Comparison of ENCODE assay signal across 2 cellular contexts in the genomic region with DNA sequence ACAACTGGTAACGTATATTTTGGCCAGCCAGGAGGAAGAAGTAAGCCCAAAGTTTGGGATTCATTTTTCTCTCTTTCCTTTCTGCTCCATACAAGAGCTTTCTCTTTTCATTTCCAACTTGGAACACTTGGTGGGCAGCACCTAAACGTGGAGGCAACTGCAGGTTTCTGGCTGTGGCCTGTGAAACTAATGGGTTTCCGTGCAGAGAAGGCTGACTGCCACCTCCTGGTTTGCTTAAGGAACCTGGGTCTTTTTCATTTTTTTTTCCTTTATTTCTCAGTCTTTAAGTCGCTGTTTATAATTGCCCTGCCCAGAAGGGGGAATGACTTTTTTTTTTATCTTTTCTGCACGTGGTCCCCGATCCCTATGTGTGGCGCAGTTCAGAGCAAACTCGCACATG.
TF ChIP-seq lines count a peak whose summit lies in the region.

No MANE protein-coding gene starts in this region.

TF ChIP-seq in liver, 16 proteins besides CTCF, POLR2A, EP300 and RAD21:
- TF ChIP-seq, protein P1, sequence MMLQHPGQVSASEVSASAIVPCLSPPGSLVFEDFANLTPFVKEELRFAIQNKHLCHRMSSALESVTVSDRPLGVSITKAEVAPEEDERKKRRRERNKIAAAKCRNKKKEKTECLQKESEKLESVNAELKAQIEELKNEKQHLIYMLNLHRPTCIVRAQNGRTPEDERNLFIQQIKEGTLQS (IDR thresholded peaks at IDR 0.05) = no peak
- TF ChIP-seq HNF4A (conservative IDR thresholded peaks at IDR 0.05) = no peak
- no peak for TF ChIP-seq SP1 (IDR thresholded peaks at IDR 0.05)
- no peak for TF ChIP-seq HNF4G (IDR thresholded peaks at IDR 0.05)
- TF ChIP-seq, protein P2, sequence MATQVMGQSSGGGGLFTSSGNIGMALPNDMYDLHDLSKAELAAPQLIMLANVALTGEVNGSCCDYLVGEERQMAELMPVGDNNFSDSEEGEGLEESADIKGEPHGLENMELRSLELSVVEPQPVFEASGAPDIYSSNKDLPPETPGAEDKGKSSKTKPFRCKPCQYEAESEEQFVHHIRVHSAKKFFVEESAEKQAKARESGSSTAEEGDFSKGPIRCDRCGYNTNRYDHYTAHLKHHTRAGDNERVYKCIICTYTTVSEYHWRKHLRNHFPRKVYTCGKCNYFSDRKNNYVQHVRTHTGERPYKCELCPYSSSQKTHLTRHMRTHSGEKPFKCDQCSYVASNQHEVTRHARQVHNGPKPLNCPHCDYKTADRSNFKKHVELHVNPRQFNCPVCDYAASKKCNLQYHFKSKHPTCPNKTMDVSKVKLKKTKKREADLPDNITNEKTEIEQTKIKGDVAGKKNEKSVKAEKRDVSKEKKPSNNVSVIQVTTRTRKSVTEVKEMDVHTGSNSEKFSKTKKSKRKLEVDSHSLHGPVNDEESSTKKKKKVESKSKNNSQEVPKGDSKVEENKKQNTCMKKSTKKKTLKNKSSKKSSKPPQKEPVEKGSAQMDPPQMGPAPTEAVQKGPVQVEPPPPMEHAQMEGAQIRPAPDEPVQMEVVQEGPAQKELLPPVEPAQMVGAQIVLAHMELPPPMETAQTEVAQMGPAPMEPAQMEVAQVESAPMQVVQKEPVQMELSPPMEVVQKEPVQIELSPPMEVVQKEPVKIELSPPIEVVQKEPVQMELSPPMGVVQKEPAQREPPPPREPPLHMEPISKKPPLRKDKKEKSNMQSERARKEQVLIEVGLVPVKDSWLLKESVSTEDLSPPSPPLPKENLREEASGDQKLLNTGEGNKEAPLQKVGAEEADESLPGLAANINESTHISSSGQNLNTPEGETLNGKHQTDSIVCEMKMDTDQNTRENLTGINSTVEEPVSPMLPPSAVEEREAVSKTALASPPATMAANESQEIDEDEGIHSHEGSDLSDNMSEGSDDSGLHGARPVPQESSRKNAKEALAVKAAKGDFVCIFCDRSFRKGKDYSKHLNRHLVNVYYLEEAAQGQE (IDR thresholded peaks at IDR 0.05) = no peak
- TF ChIP-seq JUND (IDR thresholded peaks at IDR 0.05) = no peak
- TF ChIP-seq, protein P3, sequence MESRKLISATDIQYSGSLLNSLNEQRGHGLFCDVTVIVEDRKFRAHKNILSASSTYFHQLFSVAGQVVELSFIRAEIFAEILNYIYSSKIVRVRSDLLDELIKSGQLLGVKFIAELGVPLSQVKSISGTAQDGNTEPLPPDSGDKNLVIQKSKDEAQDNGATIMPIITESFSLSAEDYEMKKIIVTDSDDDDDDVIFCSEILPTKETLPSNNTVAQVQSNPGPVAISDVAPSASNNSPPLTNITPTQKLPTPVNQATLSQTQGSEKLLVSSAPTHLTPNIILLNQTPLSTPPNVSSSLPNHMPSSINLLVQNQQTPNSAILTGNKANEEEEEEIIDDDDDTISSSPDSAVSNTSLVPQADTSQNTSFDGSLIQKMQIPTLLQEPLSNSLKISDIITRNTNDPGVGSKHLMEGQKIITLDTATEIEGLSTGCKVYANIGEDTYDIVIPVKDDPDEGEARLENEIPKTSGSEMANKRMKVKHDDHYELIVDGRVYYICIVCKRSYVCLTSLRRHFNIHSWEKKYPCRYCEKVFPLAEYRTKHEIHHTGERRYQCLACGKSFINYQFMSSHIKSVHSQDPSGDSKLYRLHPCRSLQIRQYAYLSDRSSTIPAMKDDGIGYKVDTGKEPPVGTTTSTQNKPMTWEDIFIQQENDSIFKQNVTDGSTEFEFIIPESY (IDR thresholded peaks at IDR 0.05) = no peak

TF ChIP-seq in HepG2, 621 proteins besides CTCF, POLR2A, EP300 and RAD21:
- TF ChIP-seq, protein P4, sequence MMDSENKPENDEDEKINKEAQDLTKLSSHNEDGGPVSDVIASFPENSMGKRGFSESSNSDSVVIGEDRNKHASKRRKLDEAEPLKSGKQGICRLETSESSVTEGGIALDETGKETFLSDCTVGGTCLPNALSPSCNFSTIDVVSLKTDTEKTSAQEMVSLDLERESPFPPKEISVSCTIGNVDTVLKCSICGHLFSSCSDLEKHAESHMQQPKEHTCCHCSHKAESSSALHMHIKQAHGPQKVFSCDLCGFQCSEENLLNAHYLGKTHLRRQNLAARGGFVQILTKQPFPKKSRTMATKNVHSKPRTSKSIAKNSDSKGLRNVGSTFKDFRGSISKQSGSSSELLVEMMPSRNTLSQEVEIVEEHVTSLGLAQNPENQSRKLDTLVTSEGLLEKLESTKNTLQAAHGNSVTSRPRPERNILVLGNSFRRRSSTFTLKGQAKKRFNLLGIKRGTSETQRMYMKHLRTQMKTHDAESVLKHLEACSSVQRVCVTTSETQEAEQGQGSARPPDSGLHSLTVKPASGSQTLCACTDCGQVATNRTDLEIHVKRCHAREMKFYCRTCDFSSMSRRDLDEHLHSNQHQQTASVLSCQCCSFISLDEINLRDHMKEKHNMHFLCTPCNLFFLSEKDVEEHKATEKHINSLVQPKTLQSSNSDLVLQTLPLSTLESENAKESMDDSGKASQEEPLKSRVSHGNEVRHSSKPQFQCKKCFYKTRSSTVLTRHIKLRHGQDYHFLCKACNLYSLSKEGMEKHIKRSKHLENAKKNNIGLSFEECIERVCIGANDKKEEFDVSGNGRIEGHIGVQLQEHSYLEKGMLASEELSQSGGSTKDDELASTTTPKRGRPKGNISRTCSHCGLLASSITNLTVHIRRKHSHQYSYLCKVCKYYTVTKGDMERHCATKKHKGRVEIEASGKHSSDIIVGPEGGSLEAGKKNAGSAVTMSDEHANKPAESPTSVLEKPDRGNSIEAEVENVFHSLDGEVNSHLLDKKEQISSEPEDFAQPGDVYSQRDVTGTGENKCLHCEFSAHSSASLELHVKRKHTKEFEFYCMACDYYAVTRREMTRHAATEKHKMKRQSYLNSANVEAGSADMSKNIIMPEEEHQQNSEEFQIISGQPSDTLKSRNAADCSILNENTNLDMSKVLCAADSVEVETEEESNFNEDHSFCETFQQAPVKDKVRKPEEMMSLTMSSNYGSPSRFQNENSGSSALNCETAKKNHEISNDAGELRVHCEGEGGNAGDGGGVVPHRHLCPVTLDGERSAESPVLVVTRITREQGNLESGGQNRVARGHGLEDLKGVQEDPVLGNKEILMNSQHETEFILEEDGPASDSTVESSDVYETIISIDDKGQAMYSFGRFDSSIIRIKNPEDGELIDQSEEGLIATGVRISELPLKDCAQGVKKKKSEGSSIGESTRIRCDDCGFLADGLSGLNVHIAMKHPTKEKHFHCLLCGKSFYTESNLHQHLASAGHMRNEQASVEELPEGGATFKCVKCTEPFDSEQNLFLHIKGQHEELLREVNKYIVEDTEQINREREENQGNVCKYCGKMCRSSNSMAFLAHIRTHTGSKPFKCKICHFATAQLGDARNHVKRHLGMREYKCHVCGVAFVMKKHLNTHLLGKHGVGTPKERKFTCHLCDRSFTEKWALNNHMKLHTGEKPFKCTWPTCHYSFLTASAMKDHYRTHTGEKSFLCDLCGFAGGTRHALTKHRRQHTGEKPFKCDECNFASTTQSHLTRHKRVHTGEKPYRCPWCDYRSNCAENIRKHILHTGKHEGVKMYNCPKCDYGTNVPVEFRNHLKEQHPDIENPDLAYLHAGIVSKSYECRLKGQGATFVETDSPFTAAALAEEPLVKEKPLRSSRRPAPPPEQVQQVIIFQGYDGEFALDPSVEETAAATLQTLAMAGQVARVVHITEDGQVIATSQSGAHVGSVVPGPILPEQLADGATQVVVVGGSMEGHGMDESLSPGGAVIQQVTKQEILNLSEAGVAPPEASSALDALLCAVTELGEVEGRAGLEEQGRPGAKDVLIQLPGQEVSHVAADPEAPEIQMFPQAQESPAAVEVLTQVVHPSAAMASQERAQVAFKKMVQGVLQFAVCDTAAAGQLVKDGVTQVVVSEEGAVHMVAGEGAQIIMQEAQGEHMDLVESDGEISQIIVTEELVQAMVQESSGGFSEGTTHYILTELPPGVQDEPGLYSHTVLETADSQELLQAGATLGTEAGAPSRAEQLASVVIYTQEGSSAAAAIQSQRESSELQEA (CRISPR knock-in tag; IDR thresholded peaks at IDR 0.05; ENCODE audit: not compliant biosample characterization) = no peak
- TF ChIP-seq FOXC1 (CRISPR knock-in tag; IDR thresholded peaks at IDR 0.05; ENCODE audit: borderline replicate concordance) (no peak), REL (CRISPR knock-in tag; conservative IDR thresholded peaks at IDR 0.05) (no peak), PHF8 (CRISPR knock-in tag; IDR thresholded peaks at IDR 0.05) (no peak), ZFP90 (CRISPR knock-in tag; IDR thresholded peaks at IDR 0.05; ENCODE audit: borderline replicate concordance) (no peak), KDM1A (CRISPR knock-in tag; IDR thresholded peaks at IDR 0.05) (no peak), ZNF570 (CRISPR knock-in tag; IDR thresholded peaks at IDR 0.05; ENCODE audit: borderline replicate concordance) (no peak), DNMT3B (CRISPR knock-in tag; conservative IDR thresholded peaks at IDR 0.05) (no peak), ZNF430 (CRISPR knock-in tag; IDR thresholded peaks at IDR 0.05) (no peak), ZNF777 (CRISPR knock-in tag; IDR thresholded peaks at IDR 0.05) (no peak), U2AF1 (optimal IDR thresholded peaks at IDR 0.05; ENCODE audit: low read depth, low read length) (no peak), NFRKB (IDR thresholded peaks at IDR 0.05) (no peak), NFE2L1 (CRISPR knock-in tag; IDR thresholded peaks at IDR 0.05; ENCODE audit: borderline replicate concordance) (no peak)
TF ChIP-seq in HepG2: peak in this region for 0.
